ENCODE assay signal across 1 cellular context in the genomic region with DNA sequence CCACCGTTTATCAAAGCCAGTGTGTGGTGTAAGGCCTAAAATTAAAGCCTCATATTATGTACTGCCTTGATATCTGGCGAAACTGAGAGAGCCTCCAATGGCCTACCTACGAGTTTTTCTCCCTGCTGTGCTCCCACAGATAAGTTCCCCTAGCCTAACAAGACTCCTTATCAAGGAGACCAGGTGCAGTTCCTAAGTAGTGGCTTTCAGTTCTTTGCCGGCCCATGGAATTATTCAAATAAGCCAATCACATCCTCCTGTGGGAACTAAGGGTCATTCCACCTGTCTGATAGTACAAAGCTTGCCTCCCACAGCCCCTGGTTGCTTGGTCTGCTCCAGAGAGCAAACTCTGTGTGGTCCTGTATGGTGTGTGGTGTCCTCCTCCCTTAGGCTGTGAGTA.
TF ChIP-seq lines count a peak whose summit lies in the region.

No MANE protein-coding gene starts in this region.

TF ChIP-seq in K562, 482 proteins besides CTCF, POLR2A, EP300 and RAD21 (continued from another document):
- TF ChIP-seq, protein P1, sequence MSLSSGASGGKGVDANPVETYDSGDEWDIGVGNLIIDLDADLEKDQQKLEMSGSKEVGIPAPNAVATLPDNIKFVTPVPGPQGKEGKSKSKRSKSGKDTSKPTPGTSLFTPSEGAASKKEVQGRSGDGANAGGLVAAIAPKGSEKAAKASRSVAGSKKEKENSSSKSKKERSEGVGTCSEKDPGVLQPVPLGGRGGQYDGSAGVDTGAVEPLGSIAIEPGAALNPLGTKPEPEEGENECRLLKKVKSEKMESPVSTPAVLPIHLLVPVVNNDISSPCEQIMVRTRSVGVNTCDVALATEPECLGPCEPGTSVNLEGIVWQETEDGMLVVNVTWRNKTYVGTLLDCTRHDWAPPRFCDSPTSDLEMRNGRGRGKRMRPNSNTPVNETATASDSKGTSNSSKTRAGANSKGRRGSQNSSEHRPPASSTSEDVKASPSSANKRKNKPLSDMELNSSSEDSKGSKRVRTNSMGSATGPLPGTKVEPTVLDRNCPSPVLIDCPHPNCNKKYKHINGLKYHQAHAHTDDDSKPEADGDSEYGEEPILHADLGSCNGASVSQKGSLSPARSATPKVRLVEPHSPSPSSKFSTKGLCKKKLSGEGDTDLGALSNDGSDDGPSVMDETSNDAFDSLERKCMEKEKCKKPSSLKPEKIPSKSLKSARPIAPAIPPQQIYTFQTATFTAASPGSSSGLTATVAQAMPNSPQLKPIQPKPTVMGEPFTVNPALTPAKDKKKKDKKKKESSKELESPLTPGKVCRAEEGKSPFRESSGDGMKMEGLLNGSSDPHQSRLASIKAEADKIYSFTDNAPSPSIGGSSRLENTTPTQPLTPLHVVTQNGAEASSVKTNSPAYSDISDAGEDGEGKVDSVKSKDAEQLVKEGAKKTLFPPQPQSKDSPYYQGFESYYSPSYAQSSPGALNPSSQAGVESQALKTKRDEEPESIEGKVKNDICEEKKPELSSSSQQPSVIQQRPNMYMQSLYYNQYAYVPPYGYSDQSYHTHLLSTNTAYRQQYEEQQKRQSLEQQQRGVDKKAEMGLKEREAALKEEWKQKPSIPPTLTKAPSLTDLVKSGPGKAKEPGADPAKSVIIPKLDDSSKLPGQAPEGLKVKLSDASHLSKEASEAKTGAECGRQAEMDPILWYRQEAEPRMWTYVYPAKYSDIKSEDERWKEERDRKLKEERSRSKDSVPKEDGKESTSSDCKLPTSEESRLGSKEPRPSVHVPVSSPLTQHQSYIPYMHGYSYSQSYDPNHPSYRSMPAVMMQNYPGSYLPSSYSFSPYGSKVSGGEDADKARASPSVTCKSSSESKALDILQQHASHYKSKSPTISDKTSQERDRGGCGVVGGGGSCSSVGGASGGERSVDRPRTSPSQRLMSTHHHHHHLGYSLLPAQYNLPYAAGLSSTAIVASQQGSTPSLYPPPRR (CRISPR knock-in tag; IDR thresholded peaks at IDR 0.05; ENCODE audit: borderline replicate concordance) = no peak
- TF ChIP-seq RFX5 (IDR thresholded peaks at IDR 0.05; ENCODE audit: low read depth, low read length) (no peak), ZNF146 (CRISPR knock-in tag; IDR thresholded peaks at IDR 0.05; ENCODE audit: unreplicated experiment) (no peak), ZNF174 (CRISPR knock-in tag; IDR thresholded peaks at IDR 0.05) (no peak), E2F8 (IDR thresholded peaks at IDR 0.05; ENCODE audit: low read depth, partially characterized antibody) (no peak), CBFA2T2 (conservative IDR thresholded peaks at IDR 0.05) (peak; percentile 82), CSDE1 (IDR thresholded peaks at IDR 0.05) (no peak), ZFP91 (CRISPR knock-in tag; IDR thresholded peaks at IDR 0.05) (no peak), NFE2L1 (tag; IDR thresholded peaks at IDR 0.05; ENCODE audit: borderline replicate concordance, low read depth) (no peak), BRF1 (IDR thresholded peaks at IDR 0.05; ENCODE audit: borderline replicate concordance, extremely low read depth, insufficient read length) (no peak), SP2 (IDR thresholded peaks at IDR 0.05; ENCODE audit: extremely low read depth, low read depth, low read length, poor library complexity, severe bottlenecking) (no peak)
- TF ChIP-seq, protein P2, sequence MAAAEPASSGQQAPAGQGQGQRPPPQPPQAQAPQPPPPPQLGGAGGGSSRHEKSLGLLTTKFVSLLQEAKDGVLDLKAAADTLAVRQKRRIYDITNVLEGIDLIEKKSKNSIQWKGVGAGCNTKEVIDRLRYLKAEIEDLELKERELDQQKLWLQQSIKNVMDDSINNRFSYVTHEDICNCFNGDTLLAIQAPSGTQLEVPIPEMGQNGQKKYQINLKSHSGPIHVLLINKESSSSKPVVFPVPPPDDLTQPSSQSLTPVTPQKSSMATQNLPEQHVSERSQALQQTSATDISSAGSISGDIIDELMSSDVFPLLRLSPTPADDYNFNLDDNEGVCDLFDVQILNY (CRISPR knock-in tag; IDR thresholded peaks at IDR 0.05) = no peak
